8 cellular contexts compared by ENCODE assay signal in the genomic region with DNA sequence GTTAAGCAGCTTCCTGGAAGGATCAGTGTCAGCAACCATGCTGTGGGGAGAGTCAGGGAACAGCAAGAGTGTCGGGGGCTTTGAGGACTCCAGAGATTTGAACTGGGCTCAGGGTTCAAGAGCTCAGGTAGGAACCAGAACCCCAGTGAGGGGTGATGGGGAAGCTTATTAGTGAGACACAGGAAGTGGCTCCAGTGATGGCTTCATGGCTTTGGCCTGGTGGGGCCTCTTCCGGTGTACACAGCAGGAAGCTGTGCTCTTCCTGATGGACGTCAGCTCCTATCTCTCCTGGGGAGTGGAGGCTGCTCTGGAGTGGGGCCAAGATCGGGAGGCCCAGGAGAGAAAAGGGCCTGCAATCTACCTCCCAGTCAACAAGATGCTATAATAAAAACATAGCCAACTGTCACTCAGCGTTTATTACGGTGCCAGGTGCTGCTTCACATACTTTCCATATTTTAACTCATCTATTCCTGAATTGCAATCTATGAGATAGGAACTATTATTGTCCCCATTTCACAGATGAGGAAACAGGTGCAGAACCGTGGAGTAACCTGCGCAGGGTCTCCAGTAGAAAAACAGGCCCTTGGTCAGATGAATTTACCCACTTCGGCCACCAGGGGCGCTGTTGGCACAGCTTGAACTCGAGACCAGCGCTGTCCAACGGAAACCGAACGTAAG.
DNase-seq lines count a peak whose midpoint lies in the region; ATAC-seq and TF ChIP-seq lines count a peak whose summit lies in the region.

No MANE protein-coding gene starts in this region.

- no peaks in the 10 kb centered on the region for H3K79me1 ChIP-seq in trophoblast cell (ENCODE audit: low read length)

- H3K4me2 ChIP-seq in HCT116 (ENCODE audit: low read length): peak overlapping the region; percentile 78
- H3K4me2 ChIP-seq in trophoblast cell (ENCODE audit: low read length): no peak overlapping the region

- no peaks in the 10 kb centered on the region for H3K36me3 Mint-ChIP-seq in CD8-positive, alpha-beta memory T cell

- no peak overlapping the region for H4K8ac ChIP-seq in trophoblast cell (ENCODE audit: low read depth, low read length)

- peaks cover 0 to 2% (median 0%) of the 10 kb centered on the region in 3 donors for H3K4me1 Mint-ChIP-seq in CD8-positive, alpha-beta memory T cell

- BruUV-seq in HCT116 (replicated peaks; lab: Mats Ljungman, UMichigan): no TSS peak

- no peaks in the 10 kb centered on the region for H4K20me1 ChIP-seq in HCT116 (ENCODE audit: insufficient read depth)

- DNase-seq in CD8-positive, alpha-beta memory T cell: peak; percentile 35 to 64 (median 40)
- DNase-seq in HCT116 (ENCODE audit: low read depth, low spot score) (peak; percentile 87), RPMI7951 (ENCODE audit: low read depth) (peak; percentile 40), germinal center (ENCODE audit: low spot score) (peak; percentile 81), trophoblast cell (peak; percentile 55 to 85)
- DNase-seq in activated effector memory CD4-positive, alpha-beta T cell treated with anti-CD3 and anti-CD28 coated beads, Interleukin-2, amount 50 U/mL, for 16 hours: peak; percentile 87

- no peak overlapping the region for H2AK5ac ChIP-seq in trophoblast cell (ENCODE audit: low read length)

- intact Hi-C loops in HCT116 (cut with micrococcal nuclease): loop anchor here (1.0 kb wide), 2 partner anchors 188 to 572 kb away; no protein-coding TSS in a partner anchor

- no peak for TF ChIP-seq POLR2A in HCT116 (IDR thresholded peaks at IDR 0.05; ENCODE audit: borderline replicate concordance, extremely low read depth, insufficient read depth, insufficient read length)

- H3K27me3 Mint-ChIP-seq in CD8-positive, alpha-beta memory T cell: peaks cover 9 to 19% of the 10 kb centered on the region in 2 donors

- no peaks in the 10 kb centered on the region for H3K9me3 ChIP-seq in CD8-positive, alpha-beta memory T cell (ENCODE audit: low read length)
- H3K9me3 ChIP-seq in HCT116 (ENCODE audit: control insufficient read depth in 1 of 2, insufficient read depth in 1 of 2, low read depth in 1 of 2, low read length in 2 of 2) (no peaks in the 10 kb centered on the region), trophoblast cell (ENCODE audit: insufficient read depth, low read depth, low read length) (peaks cover 1% of the 10 kb centered on the region)

- H3K27me3 ChIP-seq in CD8-positive, alpha-beta memory T cell (ENCODE audit: insufficient read depth, low read length, poor library complexity, severe bottlenecking): no peaks in the 10 kb centered on the region
- H3K27me3 ChIP-seq in HCT116 (ENCODE audit: insufficient read depth, low read length) (no peaks in the 10 kb centered on the region), trophoblast cell (ENCODE audit: insufficient read depth, low read length) (no peaks in the 10 kb centered on the region)

- POLR2A ChIA-PET in CD8-positive, alpha-beta memory T cell (lab: Charles Lee): interaction anchor here (0.6 kb wide), 1 partner anchor 1503 kb away, joined by 4 read pairs; no protein-coding TSS in a partner anchor
- POLR2A ChIA-PET in HCT116 (lab: Charles Lee): interaction anchor here (0.5 to 1.0 kb wide), 5 partner anchors 10 to 224 kb away, joined by 3 to 5 read pairs (median 3); no protein-coding TSS in a partner anchor

- no peak overlapping the region for H3K14ac ChIP-seq in trophoblast cell (ENCODE audit: low read length)

- no peak overlapping the region for H3K27ac Mint-ChIP-seq in CD8-positive, alpha-beta memory T cell

- WGBS in trophoblast cell (ENCODE audit: extremely low coverage, insufficient coverage, insufficient read length): no CpG with 5 or more reads among the region's 15 CpGs

- no peak overlapping the region for H3K4ac ChIP-seq in trophoblast cell (ENCODE audit: low read depth, low read length)

- H3K79me2 ChIP-seq in HCT116 (ENCODE audit: insufficient read depth, low read length): no peaks in the 10 kb centered on the region
- H3K79me2 ChIP-seq in trophoblast cell (ENCODE audit: control insufficient read depth, insufficient read depth, low read length, poor library complexity): no peaks in the 10 kb centered on the region

- TF ChIP-seq RAD21 in HCT116 (IDR thresholded peaks at IDR 0.05; ENCODE audit: low read depth): no peak

- CTCF ChIA-PET in CD8-positive, alpha-beta memory T cell (lab: Charles Lee): interaction anchor here (0.7 to 3.0 kb wide), 10 partner anchors 9 to 301 kb away, joined by 3 to 10 read pairs (median 4); no protein-coding TSS in a partner anchor
- CTCF ChIA-PET in HCT116 (lab: Charles Lee): interaction anchor here (0.5 to 2.3 kb wide), 24 partner anchors 8 to 974 kb away, joined by 3 to 23 read pairs (median 4); no protein-coding TSS in a partner anchor

- no peak overlapping the region for H4K91ac ChIP-seq in trophoblast cell (ENCODE audit: low read depth, low read length)

- H3K9me2 ChIP-seq in HCT116 (ENCODE audit: insufficient read depth): no peaks in the 10 kb centered on the region

- H3K27ac ChIP-seq in CD8-positive, alpha-beta memory T cell (ENCODE audit: low read depth, low read length): no peak overlapping the region
- peak overlapping the region; percentile 46 for H3K27ac ChIP-seq in HCT116 (ENCODE audit: low read depth, low read length)
- H3K27ac ChIP-seq in trophoblast cell (ENCODE audit: low read depth, low read length): no peak overlapping the region

- H2BK12ac ChIP-seq in trophoblast cell (ENCODE audit: low read length): no peak overlapping the region

- TF ChIP-seq CTCF in HCT116 (IDR thresholded peaks at IDR 0.05 in 2 of 3, conservative IDR thresholded peaks at IDR 0.05 in 1 of 3; ENCODE audit: borderline replicate concordance in 1 of 3, insufficient read depth in 1 of 3, low read depth in 2 of 3, low read length in 2 of 3): peak in 2 of 3 experiments; percentile 90 to 98; a peak in 4 of 6 replicates

- no peak overlapping the region for H3K18ac ChIP-seq in trophoblast cell (ENCODE audit: low read length)

- H2AFZ ChIP-seq in HCT116 (ENCODE audit: low read depth, low read length, poor library complexity, severe bottlenecking) (peak overlapping the region; percentile 100), trophoblast cell (ENCODE audit: insufficient read depth, low read length, poor library complexity) (no peak overlapping the region)

- H3K9ac ChIP-seq in HCT116 (ENCODE audit: low read length) (peak overlapping the region; percentile 28), trophoblast cell (ENCODE audit: low read length) (no peak overlapping the region)

- no peaks in the 10 kb centered on the region for H3K4me1 ChIP-seq in CD8-positive, alpha-beta memory T cell (ENCODE audit: insufficient read depth, low read length)
- H3K4me1 ChIP-seq in HCT116 (ENCODE audit: control insufficient read depth in 1 of 2, insufficient read depth in 2 of 2, low read length in 2 of 2) (peaks cover 4 to 67% of the 10 kb centered on the region in 2 experiments; a peak in 3 of 4 replicates), trophoblast cell (ENCODE audit: control insufficient read depth in 1 of 2, insufficient read depth in 2 of 2, low read length in 2 of 2) (no peaks in the 10 kb centered on the region)

- no peak overlapping the region for H3K23ac ChIP-seq in trophoblast cell (ENCODE audit: low read length)

- peak; percentile 78 for ATAC-seq in HCT116
- no peak for ATAC-seq in HG03342 (IDR thresholded peaks at IDR 0.05; ENCODE audit: unreplicated experiment)
- no peak for ATAC-seq in GM21367 (IDR thresholded peaks at IDR 0.05; ENCODE audit: unreplicated experiment)

- H2BK120ac ChIP-seq in trophoblast cell (ENCODE audit: insufficient read depth, low read length, poor library complexity): no peak overlapping the region

- no peaks in the 10 kb centered on the region for H3K9me3 Mint-ChIP-seq in CD8-positive, alpha-beta memory T cell

- H2BK5ac ChIP-seq in trophoblast cell (ENCODE audit: low read depth, low read length, poor library complexity): no peak overlapping the region

- H3K4me3 Mint-ChIP-seq in CD8-positive, alpha-beta memory T cell: no peak overlapping the region

- H3K36me3 ChIP-seq in CD8-positive, alpha-beta memory T cell (ENCODE audit: insufficient read depth, low read length): no peaks in the 10 kb centered on the region
- H3K36me3 ChIP-seq in HCT116 (ENCODE audit: control insufficient read depth in 1 of 2, insufficient read depth in 2 of 2, low read length in 2 of 2): no peaks in the 10 kb centered on the region
- no peaks in the 10 kb centered on the region for H3K36me3 ChIP-seq in trophoblast cell (ENCODE audit: control insufficient read depth in 1 of 2, insufficient read depth in 2 of 2, low read length in 2 of 2)

- RAD21 ChIA-PET in HCT116 (lab: Charles Lee; ENCODE audit: low non-redundant PET in 1 of 2, low total read pairs in 2 of 2, uncharacterized antibody in 2 of 2, unreplicated experiment in 2 of 2): interaction anchor here (0.7 to 1.2 kb wide), 6 partner anchors 9 to 238 kb away, joined by 3 to 4 read pairs (median 3); no protein-coding TSS in a partner anchor

- H3K4me3 ChIP-seq in CD8-positive, alpha-beta memory T cell (ENCODE audit: low read length): no peak overlapping the region
- H3K4me3 ChIP-seq in HCT116 (replicated peaks in 1 of 2; ENCODE audit: low read depth in 1 of 2, low read length in 2 of 2): peak overlapping the region; percentile 28 to 51
- no peak overlapping the region for H3K4me3 ChIP-seq in trophoblast cell (ENCODE audit: low read depth, low read length)

- H4K12ac ChIP-seq in trophoblast cell (ENCODE audit: low read depth, low read length): no peak overlapping the region

TF ChIP-seq in HCT116, 20 proteins besides CTCF, POLR2A, EP300 and RAD21 (continues in another document):
- TF ChIP-seq POLR2AphosphoS5 (IDR thresholded peaks at IDR 0.05; ENCODE audit: low read depth, low read length): peak; percentile 75
- TF ChIP-seq YY1 (IDR thresholded peaks at IDR 0.05; ENCODE audit: extremely low read depth, insufficient replicate concordance, low read depth, low read length): peak; percentile 85
- TF ChIP-seq, protein P1, sequence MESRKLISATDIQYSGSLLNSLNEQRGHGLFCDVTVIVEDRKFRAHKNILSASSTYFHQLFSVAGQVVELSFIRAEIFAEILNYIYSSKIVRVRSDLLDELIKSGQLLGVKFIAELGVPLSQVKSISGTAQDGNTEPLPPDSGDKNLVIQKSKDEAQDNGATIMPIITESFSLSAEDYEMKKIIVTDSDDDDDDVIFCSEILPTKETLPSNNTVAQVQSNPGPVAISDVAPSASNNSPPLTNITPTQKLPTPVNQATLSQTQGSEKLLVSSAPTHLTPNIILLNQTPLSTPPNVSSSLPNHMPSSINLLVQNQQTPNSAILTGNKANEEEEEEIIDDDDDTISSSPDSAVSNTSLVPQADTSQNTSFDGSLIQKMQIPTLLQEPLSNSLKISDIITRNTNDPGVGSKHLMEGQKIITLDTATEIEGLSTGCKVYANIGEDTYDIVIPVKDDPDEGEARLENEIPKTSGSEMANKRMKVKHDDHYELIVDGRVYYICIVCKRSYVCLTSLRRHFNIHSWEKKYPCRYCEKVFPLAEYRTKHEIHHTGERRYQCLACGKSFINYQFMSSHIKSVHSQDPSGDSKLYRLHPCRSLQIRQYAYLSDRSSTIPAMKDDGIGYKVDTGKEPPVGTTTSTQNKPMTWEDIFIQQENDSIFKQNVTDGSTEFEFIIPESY (IDR thresholded peaks at IDR 0.05; ENCODE audit: extremely low read depth, insufficient replicate concordance, low read length): peak; percentile 26
- peak; percentile 72; the same call in 1 of the 2 replicates for TF ChIP-seq ZFX (IDR thresholded peaks at IDR 0.05)

Comparison
In these comparisons a context has a peak if more than half of its experiments do, and no peak if none do; other contexts are left out.
1. H3K4me3 ChIP-seq: peak in HCT116 (2 of 2); none in CD8-positive, alpha-beta memory T cell (single experiment) and trophoblast cell (single experiment).
2. Peak in every context shown above with its lines, with median percentiles within 50 percentile points of each other: DNase-seq.